ENCODE assay signal across 16 cellular contexts in the genomic region with DNA sequence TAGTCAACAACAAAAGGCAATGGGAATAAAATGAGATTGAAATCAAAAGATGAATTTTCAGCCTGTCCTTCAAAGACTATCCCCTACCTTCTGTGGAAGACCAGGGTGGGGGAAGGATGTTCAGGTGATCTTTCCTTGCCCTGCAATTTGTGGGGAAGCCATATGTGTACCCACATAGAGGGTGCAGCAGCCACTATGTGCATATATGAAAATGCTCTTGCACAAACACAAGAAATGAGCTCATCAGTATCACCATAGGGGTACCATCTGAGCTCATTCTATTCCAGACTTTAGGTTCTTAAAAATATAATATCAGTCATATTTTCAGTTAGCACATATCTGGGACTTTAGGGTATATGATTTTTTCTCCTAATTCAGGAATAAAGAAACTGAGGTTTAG. TPM values are rescaled to one million over a fixed set of nuclear protein-coding genes. Genes with fewer than 3 reads are reported as not detected.
A peak's percentile ranks its signal among the peaks of the same experiment; 100 is the strongest.
DNase-seq lines count a peak whose midpoint lies in the region; ATAC-seq and TF ChIP-seq lines count a peak whose summit lies in the region.
"Had no signal": no experiment of that assay in that cellular context is flagged by ENCODE, and none has a peak within 500 bp of the region (broad histone marks: within the 10 kb centered on the region; RNA-seq: fewer than 3 reads in every experiment).

No MANE protein-coding gene starts in this region.

- H3K36me3 ChIP-seq in gastrocnemius medialis (no peaks in the 10 kb centered on the region), thyroid gland (no peaks in the 10 kb centered on the region)

- H3K27ac ChIP-seq in gastrocnemius medialis (peak overlapping the region in 3 of 4 donors; percentile 38 to 55 (median 42)), thyroid gland (peak overlapping the region in 1 of 3 donors; percentile 14)

- CTCF ChIA-PET in activated CD4-positive, alpha-beta T cell treated with anti-CD3 and anti-CD28 coated beads for 36 hours (lab: Charles Lee): interaction anchor here (0.6 to 5.0 kb wide), 30 partner anchors 11 to 400 kb away, joined by 3 to 69 read pairs (median 4); partner anchors contain the start of genes GIMAP1, GIMAP5, GIMAP6 and GIMAP8

- H3K4me1 Mint-ChIP-seq in activated CD4-positive, alpha-beta T cell treated with anti-CD3 and anti-CD28 coated beads for 36 hours: peaks cover 61% of the 10 kb centered on the region
- peaks cover 46% of the 10 kb centered on the region for H3K4me1 Mint-ChIP-seq in activated T-helper 2 cell treated with anti-CD3 and anti-CD28 coated beads, Interferon-gamma antibody, Interleukin-2, Interleukin-4, amounts not matched to agents 10 μg/mL and 5 μg/mL and 100 μg/mL, durations not matched to agents 14 hours and 24 hours and 36 hours (ENCODE audit: low read depth)

- in situ Hi-C loops in gastrocnemius medialis (cut with MboI; ENCODE audit: low sequenced_read_pairs in 4 of 4): loop anchor here in 2 of 4 donors (10.0 kb wide), 1 partner anchor 310 kb away; no protein-coding TSS in a partner anchor

- no peaks in the 10 kb centered on the region for H3K9me3 ChIP-seq in gastrocnemius medialis
- no peaks in the 10 kb centered on the region for H3K9me3 ChIP-seq in thyroid gland

- TF ChIP-seq POLR2A in gastrocnemius medialis (IDR thresholded peaks at IDR 0.05) (no peak), thyroid gland (IDR thresholded peaks at IDR 0.05) (no peak)

- TF ChIP-seq CTCF in gastrocnemius medialis (IDR thresholded peaks at IDR 0.05 in 4 of 5, conservative IDR thresholded peaks at IDR 0.05 in 1 of 5) (no peak), thyroid gland (IDR thresholded peaks at IDR 0.05) (no peak)

- no peak for DNase-seq in activated CD4-positive, alpha-beta T cell treated with anti-CD3 and anti-CD28 coated beads for 36 hours
- DNase-seq in activated CD4-positive, alpha-beta T cell treated with anti-CD3 and anti-CD28 coated beads, Interleukin-2, amount 50 U/mL, for 4 hours: no peak
- no peak for DNase-seq in activated T-helper 2 cell treated with anti-CD3 and anti-CD28 coated beads, Interferon-gamma antibody, Interleukin-2, Interleukin-4, amounts not matched to agents 10 μg/mL and 5 μg/mL and 100 μg/mL, durations not matched to agents 14 hours and 24 hours and 36 hours (ENCODE audit: low spot score)
- no peak for DNase-seq in gastrocnemius medialis
- DNase-seq in NCI-H1092 (lab: John Stamatoyannopoulos, UW): no peak
- no peak for DNase-seq in thyroid gland
- no peak for DNase-seq in T1000 (lab: John Stamatoyannopoulos, UW)
- DNase-seq: 8988T, activated B cell treated with CpG ODN at 0.5 μM for 24 hours, cerebellar nuclear complex, IMR-90, NCI-H1417 treated with DMSO at 0.1 percent for 48 hours, NCI-H446 had no signal

- no peaks in the 10 kb centered on the region for H3K9me3 Mint-ChIP-seq in activated CD4-positive, alpha-beta T cell treated with anti-CD3 and anti-CD28 coated beads for 36 hours (ENCODE audit: low read depth)
- peaks cover 3% of the 10 kb centered on the region for H3K9me3 Mint-ChIP-seq in activated T-helper 2 cell treated with anti-CD3 and anti-CD28 coated beads, Interferon-gamma antibody, Interleukin-2, Interleukin-4, amounts not matched to agents 10 μg/mL and 5 μg/mL and 100 μg/mL, durations not matched to agents 14 hours and 24 hours and 36 hours
- H3K9me3 Mint-ChIP-seq: activated B cell treated with CpG ODN at 0.5 μM for 24 hours had no signal

- no peaks in the 10 kb centered on the region for H3K27me3 Mint-ChIP-seq in activated CD4-positive, alpha-beta T cell treated with anti-CD3 and anti-CD28 coated beads for 36 hours
- H3K27me3 Mint-ChIP-seq in activated T-helper 2 cell treated with anti-CD3 and anti-CD28 coated beads, Interferon-gamma antibody, Interleukin-2, Interleukin-4, amounts not matched to agents 10 μg/mL and 5 μg/mL and 100 μg/mL, durations not matched to agents 14 hours and 24 hours and 36 hours (ENCODE audit: low read depth): no peaks in the 10 kb centered on the region

- ATAC-seq in activated CD4-positive, alpha-beta T cell treated with anti-CD3 and anti-CD28 coated beads for 36 hours: peak; percentile 59
- ATAC-seq in GM21447 (IDR thresholded peaks at IDR 0.05; ENCODE audit: unreplicated experiment): peak; percentile 20
- ATAC-seq in gastrocnemius medialis: no peak

- intact Hi-C loops in activated CD4-positive, alpha-beta T cell treated with anti-CD3 and anti-CD28 coated beads for 36 hours (cut with DNase I, micrococcal nuclease): loop anchor here (1.0 to 5.0 kb wide), 19 partner anchors 17 to 468 kb away; partner anchors contain the start of genes GIMAP1 (in 1 of the 2), GIMAP2 (in 1 of the 2), GIMAP6 (in 1 of the 2) and GIMAP7 (in 1 of the 2)
- intact Hi-C loops in activated T-helper 2 cell treated with anti-CD3 and anti-CD28 coated beads, Interferon-gamma antibody, Interleukin-2, Interleukin-4, amounts not matched to agents 10 μg/mL and 5 μg/mL and 100 μg/mL, durations not matched to agents 14 hours and 24 hours and 36 hours (cut with micrococcal nuclease): loop anchor here (1.0 to 5.0 kb wide), 13 partner anchors 17 to 434 kb away; partner anchors contain the start of genes GIMAP1, GIMAP6 and ZNF775
- intact Hi-C loops in gastrocnemius medialis (cut with DNase I; ENCODE audit: low total_unique reads) (loop anchor here (5.0 kb wide), 1 partner anchor 308 kb away; no protein-coding TSS in a partner anchor), thyroid gland (cut with DNase I) (no loop called here)

- H3K4me1 ChIP-seq in gastrocnemius medialis: no peaks in the 10 kb centered on the region
- H3K4me1 ChIP-seq in thyroid gland: no peaks in the 10 kb centered on the region

- POLR2A ChIA-PET in activated CD4-positive, alpha-beta T cell treated with anti-CD3 and anti-CD28 coated beads for 36 hours (lab: Charles Lee): interaction anchor here (0.5 to 1.9 kb wide), 17 partner anchors 17 to 1606 kb away, joined by 3 to 15 read pairs (median 7); partner anchors contain the start of genes GIMAP1, GIMAP2, GIMAP4 and GIMAP5

- no peaks in the 10 kb centered on the region for H3K27me3 ChIP-seq in gastrocnemius medialis
- no peaks in the 10 kb centered on the region for H3K27me3 ChIP-seq in thyroid gland

- peak overlapping the region; percentile 89 for H3K27ac Mint-ChIP-seq in activated CD4-positive, alpha-beta T cell treated with anti-CD3 and anti-CD28 coated beads for 36 hours
- peak overlapping the region; percentile 94 for H3K27ac Mint-ChIP-seq in activated T-helper 2 cell treated with anti-CD3 and anti-CD28 coated beads, Interferon-gamma antibody, Interleukin-2, Interleukin-4, amounts not matched to agents 10 μg/mL and 5 μg/mL and 100 μg/mL, durations not matched to agents 14 hours and 24 hours and 36 hours
- H3K27ac Mint-ChIP-seq: activated B cell treated with CpG ODN at 0.5 μM for 24 hours, progenitor cell of endocrine pancreas had no signal

- H3K4me3 Mint-ChIP-seq in activated CD4-positive, alpha-beta T cell treated with anti-CD3 and anti-CD28 coated beads for 36 hours: peak overlapping the region; percentile 68
- H3K4me3 Mint-ChIP-seq in activated T-helper 2 cell treated with anti-CD3 and anti-CD28 coated beads, Interferon-gamma antibody, Interleukin-2, Interleukin-4, amounts not matched to agents 10 μg/mL and 5 μg/mL and 100 μg/mL, durations not matched to agents 14 hours and 24 hours and 36 hours (ENCODE audit: low read depth): peak overlapping the region; percentile 51
- H3K4me3 Mint-ChIP-seq: activated B cell treated with CpG ODN at 0.5 μM for 24 hours had no signal

- H3K4me3 ChIP-seq in gastrocnemius medialis: no peak overlapping the region
- H3K4me3 ChIP-seq in thyroid gland (replicated peaks in 1 of 3): no peak overlapping the region

- peaks cover 2% of the 10 kb centered on the region for H3K36me3 Mint-ChIP-seq in activated CD4-positive, alpha-beta T cell treated with anti-CD3 and anti-CD28 coated beads for 36 hours (ENCODE audit: low read depth)
- no peaks in the 10 kb centered on the region for H3K36me3 Mint-ChIP-seq in activated T-helper 2 cell treated with anti-CD3 and anti-CD28 coated beads, Interferon-gamma antibody, Interleukin-2, Interleukin-4, amounts not matched to agents 10 μg/mL and 5 μg/mL and 100 μg/mL, durations not matched to agents 14 hours and 24 hours and 36 hours (ENCODE audit: low read depth)

RNA-seq across cellular contexts. Expression of gene GIMAP5, which starts 17.7 kb away (rescaled TPM):
- 10 to 100 TPM; 47.6 to 53.3 TPM for total RNA-seq in activated CD4-positive, alpha-beta T cell treated with anti-CD3 and anti-CD28 coated beads for 36 hours
- 42.9 and 46.7 TPM in 2 replicates for total RNA-seq in activated T-helper 2 cell treated with anti-CD3 and anti-CD28 coated beads, Interferon-gamma antibody, Interleukin-2, Interleukin-4, amounts not matched to agents 10 μg/mL and 5 μg/mL and 100 μg/mL, durations not matched to agents 14 hours and 24 hours and 36 hours
- 10 to 100 TPM; 13.5 to 29.4 (median 15.6) TPM for total RNA-seq in gastrocnemius medialis
- 10 to 100 TPM; 25.3 to 80.6 (median 39.0) TPM for total RNA-seq in thyroid gland
- total RNA-seq: IMR-90, progenitor cell of endocrine pancreas had no signal

RNA-seq across cellular contexts. Expression of gene GIMAP1, which starts 38.5 kb away (rescaled TPM):
- total RNA-seq in activated CD4-positive, alpha-beta T cell treated with anti-CD3 and anti-CD28 coated beads for 36 hours: 1 to 10 TPM; 3.5 to 5.5 TPM
- total RNA-seq in activated T-helper 2 cell treated with anti-CD3 and anti-CD28 coated beads, Interferon-gamma antibody, Interleukin-2, Interleukin-4, amounts not matched to agents 10 μg/mL and 5 μg/mL and 100 μg/mL, durations not matched to agents 14 hours and 24 hours and 36 hours: 3.9 and 4.5 TPM in 2 replicates
- total RNA-seq in gastrocnemius medialis (1 to 10 TPM; 4.1 to 7.8 (median 4.9) TPM), thyroid gland (10 to 100 TPM in 2 of 4 donors, 1 to 10 TPM in 2; 6.7 to 23.6 (median 9.6) TPM)
- total RNA-seq: IMR-90, progenitor cell of endocrine pancreas had no signal

RNA-seq across cellular contexts. Expression of gene TMEM176B, which starts 45.2 kb away (rescaled TPM):
- not detected for total RNA-seq in activated CD4-positive, alpha-beta T cell treated with anti-CD3 and anti-CD28 coated beads for 36 hours
- 0.14 TPM in 1 of 2 replicates, not detected in the other for total RNA-seq in activated T-helper 2 cell treated with anti-CD3 and anti-CD28 coated beads, Interferon-gamma antibody, Interleukin-2, Interleukin-4, amounts not matched to agents 10 μg/mL and 5 μg/mL and 100 μg/mL, durations not matched to agents 14 hours and 24 hours and 36 hours
- total RNA-seq in gastrocnemius medialis (1 to 10 TPM; 5.8 to 9.6 (median 7.6) TPM), thyroid gland (10 to 100 TPM; 10.4 to 36.0 (median 18.9) TPM)
- total RNA-seq: glomerular endothelial cell, IMR-90 had no signal

RNA-seq across cellular contexts. Expression of gene TMEM176A, which starts 45.6 kb away (rescaled TPM):
- not detected for total RNA-seq in activated CD4-positive, alpha-beta T cell treated with anti-CD3 and anti-CD28 coated beads for 36 hours
- total RNA-seq in activated T-helper 2 cell treated with anti-CD3 and anti-CD28 coated beads, Interferon-gamma antibody, Interleukin-2, Interleukin-4, amounts not matched to agents 10 μg/mL and 5 μg/mL and 100 μg/mL, durations not matched to agents 14 hours and 24 hours and 36 hours: not detected in 2 replicates
- total RNA-seq in gastrocnemius medialis (10 to 100 TPM in 1 of 4 donors, 1 to 10 TPM in 3; 5.2 to 12.9 (median 8.9) TPM), thyroid gland (10 to 100 TPM in 2 of 4 donors, 1 to 10 TPM in 2; 3.7 to 34.0 (median 14.7) TPM)
- total RNA-seq: activated B cell treated with CpG ODN at 0.5 μM for 24 hours, glomerular endothelial cell, IMR-90 had no signal

Comparison
In these comparisons a context has a peak if more than half of its experiments do, and no peak if none do; other contexts are left out.
1. ATAC-seq: peak in activated CD4-positive, alpha-beta T cell treated with anti-CD3 and anti-CD28 coated beads for 36 hours (single experiment) and GM21447 (single experiment); none in gastrocnemius medialis (0 of 2).